ENCODE assay signal across 11 cellular contexts in the genomic region with DNA sequence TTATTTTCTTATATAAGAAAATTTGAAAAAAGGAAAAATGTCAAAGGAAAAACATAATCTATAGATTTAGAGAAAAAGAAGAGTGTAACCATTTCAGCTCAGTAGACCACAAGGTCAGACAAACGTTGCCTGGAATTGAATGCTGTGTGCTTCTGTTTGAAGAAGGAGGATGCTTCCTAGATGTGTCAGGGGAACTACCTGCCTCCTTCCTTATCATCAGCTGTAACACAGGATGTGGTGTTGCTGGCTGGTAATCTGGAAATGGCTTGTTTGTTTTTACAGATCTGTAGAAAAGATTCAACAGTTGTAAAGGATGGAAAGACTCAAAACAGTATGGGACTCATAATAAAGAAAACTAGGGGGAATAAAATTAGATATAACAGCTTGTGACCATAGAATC.
DNase-seq lines count a peak whose midpoint lies in the region; ATAC-seq and TF ChIP-seq lines count a peak whose summit lies in the region.
"Had no signal": no experiment of that assay in that cellular context is flagged by ENCODE, and none has a peak within 500 bp of the region (broad histone marks: within the 10 kb centered on the region; RNA-seq: fewer than 3 reads in every experiment).

No MANE protein-coding gene starts in this region.

- H3K9me3 ChIP-seq in aorta (ENCODE audit: control insufficient read depth, low read length) (no peaks in the 10 kb centered on the region), left ventricle myocardium inferior (replicated peaks) (no peaks in the 10 kb centered on the region)
- H3K9me3 ChIP-seq: neutrophil had no signal

- H3K36me3 Mint-ChIP-seq in natural killer cell = no peaks in the 10 kb centered on the region

- H3K36me3 ChIP-seq in aorta (ENCODE audit: control insufficient read depth in 1 of 2, insufficient read depth in 2 of 2, low read length in 1 of 2) (no peaks in the 10 kb centered on the region), left ventricle myocardium inferior (no peaks in the 10 kb centered on the region)
- H3K36me3 ChIP-seq: neutrophil had no signal

- ATAC-seq in GM18520 (IDR thresholded peaks at IDR 0.05; ENCODE audit: unreplicated experiment) (peak; percentile 52), GM21723 (IDR thresholded peaks at IDR 0.05; ENCODE audit: unreplicated experiment) (peak; percentile 89), natural killer cell (no peak), aorta (ENCODE audit: low FRiP score) (no peak)

- H3K4me3 Mint-ChIP-seq in natural killer cell = no peak overlapping the region

- no peaks in the 10 kb centered on the region for H3K27me3 ChIP-seq in aorta (ENCODE audit: control insufficient read depth in 1 of 2, insufficient read depth in 2 of 2, low read length in 1 of 2)
- no peaks in the 10 kb centered on the region for H3K27me3 ChIP-seq in left ventricle myocardium inferior (ENCODE audit: low read depth)
- H3K27me3 ChIP-seq: neutrophil had no signal

- 70 to 72% methylated on average over 1 of the region's 1 CpG for WGBS in aorta, 2 donors

- no peak for TF ChIP-seq CTCF in natural killer cell (IDR thresholded peaks at IDR 0.05)
- TF ChIP-seq CTCF in left ventricle myocardium inferior (IDR thresholded peaks at IDR 0.05; ENCODE audit: borderline replicate concordance) = no peak

- DNase-seq in HT1080 (ENCODE audit: low read depth) = peak; percentile 82
- peak; percentile 39 for DNase-seq in glomerular visceral epithelial cell (ENCODE audit: extremely low spot score)
- no peak for DNase-seq in natural killer cell
- DNase-seq in aorta = no peak
- no peak for DNase-seq in left ventricle myocardium inferior
- no peak for DNase-seq in activated CD8-positive, alpha-beta memory T cell treated with anti-CD3 and anti-CD28 coated beads, Interleukin-2, amount 50 U/mL, for 4 hours
- DNase-seq: NCI-H1105 treated with DMSO at 0.1 percent for 48 hours; stimulated activated CD4-positive, alpha-beta T cell treated with anti-CD3 and anti-CD28 coated beads, Interleukin-4, amount 100 ng/mL, for 4 hours had no signal

- intact Hi-C loops in natural killer cell (cut with micrococcal nuclease) = no loop called here
- intact Hi-C loops in aorta (cut with DNase I) = no loop called here
- intact Hi-C loops in left ventricle myocardium inferior (cut with micrococcal nuclease) = no loop called here

- no peaks in the 10 kb centered on the region for H3K27me3 Mint-ChIP-seq in natural killer cell (ENCODE audit: low read depth in 2 of 2)

- no peak overlapping the region for H3K27ac Mint-ChIP-seq in natural killer cell

- H3K9me3 Mint-ChIP-seq in natural killer cell = peaks cover 2% of the 10 kb centered on the region in 2 donors

- H3K4me1 Mint-ChIP-seq in natural killer cell = peaks cover 6 to 20% of the 10 kb centered on the region in 2 donors

- H3K4me1 ChIP-seq in aorta (ENCODE audit: control insufficient read depth in 1 of 2, insufficient read depth in 2 of 2, low read length in 2 of 2) (peaks cover 0 to 4% of the 10 kb centered on the region in 2 donors), left ventricle myocardium inferior (peaks cover 16% of the 10 kb centered on the region)

- H3K4me3 ChIP-seq in aorta (ENCODE audit: low read length in 2 of 2) (no peak overlapping the region), left ventricle myocardium inferior (no peak overlapping the region)

- H3K27ac ChIP-seq in aorta (ENCODE audit: low read depth in 1 of 2, low read length in 2 of 2) (no peak overlapping the region), left ventricle myocardium inferior (replicated peaks) (no peak overlapping the region)
- H3K27ac ChIP-seq: neutrophil had no signal

Comparison
In these comparisons a context has a peak if more than half of its experiments do, and no peak if none do; other contexts are left out.
1. ATAC-seq: peak in GM18520 (single experiment) and GM21723 (single experiment); none in natural killer cell (0 of 3) and aorta (single experiment).
2. DNase-seq: peak in HT1080 (single experiment) and glomerular visceral epithelial cell (single experiment); none in natural killer cell (single experiment), aorta (0 of 2), left ventricle myocardium inferior (single experiment) and activated CD8-positive, alpha-beta memory T cell treated with anti-CD3 and anti-CD28 coated beads, Interleukin-2, amount 50 U/mL, for 4 hours (single experiment).